8 cellular contexts compared by ENCODE assay signal in the genomic region with DNA sequence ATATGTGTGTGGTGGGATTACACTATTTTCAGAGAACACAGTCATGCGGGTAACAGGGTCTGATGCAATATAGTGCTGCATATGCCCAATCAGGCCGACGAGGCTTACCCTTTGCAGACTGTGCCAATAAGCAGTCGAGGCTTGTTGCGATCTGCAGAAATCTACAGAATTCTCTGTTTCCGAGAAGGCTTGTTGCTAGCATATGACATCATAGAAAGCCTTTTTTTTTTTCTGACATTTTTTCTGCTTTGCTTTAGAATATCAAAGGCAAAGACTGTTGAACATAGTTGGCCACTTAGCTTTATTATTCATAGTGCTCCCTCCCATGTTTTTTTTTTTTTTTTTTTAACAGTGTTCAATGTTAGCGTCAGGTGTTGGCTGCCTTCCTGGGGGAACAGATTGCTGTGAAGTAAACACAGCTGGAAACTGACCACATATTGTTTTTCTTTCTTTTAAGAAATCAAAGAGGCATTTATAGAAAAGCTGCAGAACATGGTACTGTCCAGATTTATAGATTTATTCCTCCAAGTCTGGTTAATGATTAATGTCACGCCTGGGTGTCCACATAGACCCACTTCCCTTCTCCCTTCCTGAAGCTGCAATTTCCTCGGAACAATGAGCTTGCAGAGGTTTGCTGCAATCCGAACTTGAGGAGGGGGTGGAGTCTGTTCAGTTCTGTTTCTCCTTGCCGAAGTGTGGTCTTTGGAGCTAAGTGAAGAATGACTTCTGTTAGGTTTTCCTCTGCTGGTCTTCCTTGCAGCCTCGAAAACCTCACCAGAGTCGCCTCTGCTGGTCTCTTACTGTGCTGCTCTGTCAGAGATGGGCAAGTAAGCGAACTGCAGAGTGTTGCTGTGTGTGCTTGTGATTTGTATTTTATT.
A peak's percentile ranks its signal among the peaks of the same experiment; 100 is the strongest.
DNase-seq lines count a peak whose midpoint lies in the region; ATAC-seq, FAIRE-seq and TF ChIP-seq lines count a peak whose summit lies in the region.

No MANE protein-coding gene starts in this region.

- no peaks in the 10 kb centered on the region for H3K36me3 ChIP-seq in pancreas

- peak; percentile 74 for ATAC-seq in Right ventricle myocardium inferior
- peak; percentile 75 to 87 (median 80) for ATAC-seq in pancreas
- ATAC-seq in GM19328 (IDR thresholded peaks at IDR 0.05; ENCODE audit: unreplicated experiment) = no peak

- intact Hi-C loops in Right ventricle myocardium inferior (cut with DNase I) = no loop called here
- intact Hi-C loops in pancreas (cut with DNase I) = no loop called here

- H3K4me3 ChIP-seq in pancreas = peak overlapping the region in 3 of 4 donors; percentile 0 to 40 (median 27)

- peaks cover 11 to 23% (median 20%) of the 10 kb centered on the region in 3 donors for H3K4me1 ChIP-seq in pancreas

- no peak for TF ChIP-seq CTCF in pancreas (IDR thresholded peaks at IDR 0.05)

- H3K9me3 ChIP-seq in pancreas = no peaks in the 10 kb centered on the region

- H3K27ac ChIP-seq in pancreas = peak overlapping the region; percentile 43 to 82 (median 59)

- whole genome bisulfite sequencing in pancreas, 2 donors = 3 to 4% methylated on average over 14 of the region's 14 CpGs

- no peaks in the 10 kb centered on the region for H3K27me3 ChIP-seq in pancreas

- peak; percentile 37 for DNase-seq in GM03348 (ENCODE audit: low spot score)
- DNase-seq in HT-29 (ENCODE audit: low spot score) = peak; percentile 69
- peak; percentile 63 for DNase-seq in SW480 (ENCODE audit: low spot score)
- no peak for DNase-seq in Right ventricle myocardium inferior (ENCODE audit: missing footprints)
- peak in 4 of 6 donors; percentile 54 to 60 (median 55) for DNase-seq in pancreas
- DNase-seq in stimulated activated CD4-positive, alpha-beta T cell treated with anti-CD3 and anti-CD28 coated beads, Interleukin-2, amount 100 ng/mL, for 24 hours = no peak
- DNase-seq in NCI-H187 treated with DMSO at 0.1 percent for 48 hours (lab: John Stamatoyannopoulos, UW) = no peak

- no peak for FAIRE-seq in pancreas (lab: Jason Lieb, UNC)

Comparison
In these comparisons a context has a peak if more than half of its experiments do, and no peak if none do; other contexts are left out.
1. DNase-seq: peak in GM03348 (single experiment), HT-29 (single experiment), SW480 (single experiment) and pancreas (4 of 6); none in Right ventricle myocardium inferior (single experiment), stimulated activated CD4-positive, alpha-beta T cell treated with anti-CD3 and anti-CD28 coated beads, Interleukin-2, amount 100 ng/mL, for 24 hours (0 of 2) and NCI-H187 treated with DMSO at 0.1 percent for 48 hours (single experiment).